In genomic region chr14:64747327-64747726, GRCh38 we compare ENCODE assay signal across 12 cellular contexts.
"Had no signal": no experiment of that assay in that cellular context is flagged by ENCODE, and none has a peak within 500 bp of the region (broad histone marks: within the 10 kb centered on the region; RNA-seq: fewer than 3 reads in every experiment).

No MANE protein-coding gene starts in this region.

- H3K4me1 Mint-ChIP-seq: activated naive CD8-positive, alpha-beta T cell treated with anti-CD3 and anti-CD28 coated beads, Interleukin-2, amount 50 U/mL, for 24 hours; stimulated activated naive B cell treated with anti-CD40 and anti-IgM and Interleukin-4, amounts not matched to agents 10 μg/mL and 1 μg/mL and 100 μg/mL, for 72 hours had no signal

- H3K4me3 ChIP-seq: cardiac muscle cell, heart right ventricle had no signal

- ATAC-seq: activated CD8-positive, alpha-beta T cell treated with anti-CD3 and anti-CD28 coated beads for 36 hours; activated naive CD8-positive, alpha-beta T cell treated with anti-CD3 and anti-CD28 coated beads, Interleukin-2, amount 50 U/mL, for 24 hours; stimulated activated naive B cell treated with anti-CD40 and anti-IgM and Interleukin-4, amounts not matched to agents 10 μg/mL and 1 μg/mL and 100 μg/mL, for 72 hours had no signal

- H3K27me3 ChIP-seq: cardiac muscle cell, heart right ventricle, neutrophil had no signal

- H3K27ac Mint-ChIP-seq: activated CD8-positive, alpha-beta T cell treated with anti-CD3 and anti-CD28 coated beads for 36 hours; activated naive CD8-positive, alpha-beta T cell treated with anti-CD3 and anti-CD28 coated beads, Interleukin-2, amount 50 U/mL, for 24 hours; activated T-helper 1 cell treated with anti-CD3 and anti-CD28 coated beads, Interleukin-12 subunit alpha, Interleukin-12 subunit beta, Interleukin-2, Interleukin-4 antibody, amounts not matched to agents 30 ng/mL and 10 ng/mL and 1 ng/mL, durations not matched to agents 14 hours and 24 hours and 36 hours; stimulated activated naive B cell treated with anti-CD40 and anti-IgM and Interleukin-4, amounts not matched to agents 10 μg/mL and 1 μg/mL and 100 μg/mL, for 72 hours had no signal

- H3K4me3 Mint-ChIP-seq: activated CD8-positive, alpha-beta T cell treated with anti-CD3 and anti-CD28 coated beads for 36 hours; activated naive CD8-positive, alpha-beta T cell treated with anti-CD3 and anti-CD28 coated beads, Interleukin-2, amount 50 U/mL, for 24 hours; activated T-helper 1 cell treated with anti-CD3 and anti-CD28 coated beads, Interleukin-12 subunit alpha, Interleukin-12 subunit beta, Interleukin-2, Interleukin-4 antibody, amounts not matched to agents 30 ng/mL and 10 ng/mL and 1 ng/mL, durations not matched to agents 14 hours and 24 hours and 36 hours; stimulated activated naive B cell treated with anti-CD40 and anti-IgM and Interleukin-4, amounts not matched to agents 10 μg/mL and 1 μg/mL and 100 μg/mL, for 72 hours had no signal

- H3K36me3 Mint-ChIP-seq: stimulated activated naive B cell treated with anti-CD40 and anti-IgM and Interleukin-4, amounts not matched to agents 10 μg/mL and 1 μg/mL and 100 μg/mL, for 72 hours had no signal

- H3K27me3 Mint-ChIP-seq: activated CD8-positive, alpha-beta T cell treated with anti-CD3 and anti-CD28 coated beads for 36 hours; activated naive CD8-positive, alpha-beta T cell treated with anti-CD3 and anti-CD28 coated beads, Interleukin-2, amount 50 U/mL, for 24 hours; stimulated activated naive B cell treated with anti-CD40 and anti-IgM and Interleukin-4, amounts not matched to agents 10 μg/mL and 1 μg/mL and 100 μg/mL, for 72 hours had no signal

- H3K27ac ChIP-seq: cardiac muscle cell had no signal

- DNase-seq: activated CD8-positive, alpha-beta memory T cell treated with anti-CD3 and anti-CD28 coated beads, Interleukin-2, amount 50 U/mL, for 4 hours; activated CD8-positive, alpha-beta T cell treated with anti-CD3 and anti-CD28 coated beads for 36 hours; activated naive CD4-positive, alpha-beta T cell treated with Interleukin-2 at 50 U/mL for 16 hours; activated naive CD8-positive, alpha-beta T cell treated with anti-CD3 and anti-CD28 coated beads, Interleukin-2, amount 50 U/mL, for 24 hours; effector CD8-positive, alpha-beta T cell; heart right ventricle; stimulated activated CD4-positive, alpha-beta T cell treated with anti-CD3 and anti-CD28 coated beads, Interleukin-1b, Interleukin-23, amount 100 ng/mL, for 48 hours; stimulated activated naive B cell treated with anti-CD40 and anti-IgM and Interleukin-4, amounts not matched to agents 10 μg/mL and 1 μg/mL and 100 μg/mL, for 72 hours; T1000 had no signal

- H3K9me3 Mint-ChIP-seq: activated CD8-positive, alpha-beta T cell treated with anti-CD3 and anti-CD28 coated beads for 36 hours; activated naive CD8-positive, alpha-beta T cell treated with anti-CD3 and anti-CD28 coated beads, Interleukin-2, amount 50 U/mL, for 24 hours; activated T-helper 1 cell treated with anti-CD3 and anti-CD28 coated beads, Interleukin-12 subunit alpha, Interleukin-12 subunit beta, Interleukin-2, Interleukin-4 antibody, amounts not matched to agents 30 ng/mL and 10 ng/mL and 1 ng/mL, durations not matched to agents 14 hours and 24 hours and 36 hours; stimulated activated naive B cell treated with anti-CD40 and anti-IgM and Interleukin-4, amounts not matched to agents 10 μg/mL and 1 μg/mL and 100 μg/mL, for 72 hours had no signal
